30 cellular contexts compared by ENCODE assay signal in genomic region chr12:37720846-37721245, GRCh38.
"Had no signal": no experiment of that assay in that cellular context is flagged by ENCODE, and none has a peak within 500 bp of the region (broad histone marks: within the 10 kb centered on the region; RNA-seq: fewer than 3 reads in every experiment).

No MANE protein-coding gene starts in this region.

- H3K4me3 Mint-ChIP-seq: naive thymus-derived CD8-positive, alpha-beta T cell; natural killer cell treated with Interleukin-12 subunit alpha and Interleukin-12 subunit beta and Interleukin-15 and Interleukin-18, amount 100 ng/mL, for 72 hours; nephron progenitor cell; neural crest cell; stimulated activated effector memory CD8-positive, alpha-beta T cell treated with anti-CD3 and anti-CD28 coated beads, Interleukin-12 subunit alpha, Interleukin-12 subunit beta, amount 100 ng/mL, for 72 hours; stimulated activated naive B cell treated with anti-CD40 and anti-IgM and Interleukin-4, amounts not matched to agents 10 μg/mL and 1 μg/mL and 100 μg/mL, for 72 hours; stimulated activated naive CD8-positive, alpha-beta T cell treated with anti-CD3 and anti-CD28 coated beads, Interleukin-15, Interleukin-2, amounts not matched to agents 100 ng/mL and 50 ng/mL, for 24 hours had no signal

- H3K36me3 Mint-ChIP-seq: naive thymus-derived CD8-positive, alpha-beta T cell; stimulated activated effector memory CD8-positive, alpha-beta T cell treated with anti-CD3 and anti-CD28 coated beads, Interleukin-12 subunit alpha, Interleukin-12 subunit beta, amount 100 ng/mL, for 72 hours; stimulated activated naive B cell treated with anti-CD40 and anti-IgM and Interleukin-4, amounts not matched to agents 10 μg/mL and 1 μg/mL and 100 μg/mL, for 72 hours had no signal

- H3K27me3 ChIP-seq: neutrophil, ovary, right lobe of liver, sigmoid colon, stomach, thyroid gland, tibial nerve, upper lobe of left lung, vagina had no signal

- H3K79me2 ChIP-seq: parathyroid adenoma had no signal

- H2AFZ ChIP-seq: parathyroid adenoma had no signal

- H3K9ac ChIP-seq: parathyroid adenoma had no signal

- H3K9me3 ChIP-seq: neutrophil, ovary, psoas muscle, right lobe of liver, thoracic aorta, thyroid gland, tibial nerve, vagina had no signal

- H3K4me1 ChIP-seq: parathyroid adenoma, psoas muscle, right lobe of liver, sigmoid colon, stomach, thyroid gland, tibial nerve, upper lobe of left lung, vagina had no signal

- ATAC-seq: naive thymus-derived CD8-positive, alpha-beta T cell; natural killer cell treated with Interleukin-12 subunit alpha and Interleukin-12 subunit beta and Interleukin-15 and Interleukin-18, amount 100 ng/mL, for 72 hours; psoas muscle; right cardiac atrium; right lobe of liver; stimulated activated effector memory CD8-positive, alpha-beta T cell treated with anti-CD3 and anti-CD28 coated beads, Interleukin-12 subunit alpha, Interleukin-12 subunit beta, amount 100 ng/mL, for 72 hours; stimulated activated naive B cell treated with anti-CD40 and anti-IgM and Interleukin-4, amounts not matched to agents 10 μg/mL and 1 μg/mL and 100 μg/mL, for 72 hours had no signal

- H3K27ac ChIP-seq: neutrophil, ovary, parathyroid adenoma, psoas muscle, right lobe of liver, sigmoid colon, stomach, thoracic aorta, thyroid gland, tibial nerve, upper lobe of left lung, vagina had no signal

- H3K4me1 Mint-ChIP-seq: naive thymus-derived CD8-positive, alpha-beta T cell; nephron progenitor cell; neural crest cell; stimulated activated effector memory CD8-positive, alpha-beta T cell treated with anti-CD3 and anti-CD28 coated beads, Interleukin-12 subunit alpha, Interleukin-12 subunit beta, amount 100 ng/mL, for 72 hours; stimulated activated naive B cell treated with anti-CD40 and anti-IgM and Interleukin-4, amounts not matched to agents 10 μg/mL and 1 μg/mL and 100 μg/mL, for 72 hours had no signal

- H3K27ac Mint-ChIP-seq: naive thymus-derived CD8-positive, alpha-beta T cell; natural killer cell treated with Interleukin-12 subunit alpha and Interleukin-12 subunit beta and Interleukin-15 and Interleukin-18, amount 100 ng/mL, for 72 hours; nephron progenitor cell; progenitor cell of endocrine pancreas; stimulated activated effector memory CD8-positive, alpha-beta T cell treated with anti-CD3 and anti-CD28 coated beads, Interleukin-12 subunit alpha, Interleukin-12 subunit beta, amount 100 ng/mL, for 72 hours; stimulated activated naive B cell treated with anti-CD40 and anti-IgM and Interleukin-4, amounts not matched to agents 10 μg/mL and 1 μg/mL and 100 μg/mL, for 72 hours; stimulated activated naive CD8-positive, alpha-beta T cell treated with anti-CD3 and anti-CD28 coated beads, Interleukin-15, Interleukin-2, amounts not matched to agents 100 ng/mL and 50 ng/mL, for 24 hours had no signal

- H3K36me3 ChIP-seq: neutrophil, ovary, right lobe of liver, sigmoid colon, stomach, thoracic aorta, thyroid gland, tibial nerve, upper lobe of left lung, vagina had no signal

- H3K4me3 ChIP-seq: ovary, psoas muscle, right lobe of liver, sigmoid colon, stomach, thoracic aorta, thyroid gland, tibial nerve, upper lobe of left lung, vagina had no signal

- H3K27me3 Mint-ChIP-seq: naive thymus-derived CD8-positive, alpha-beta T cell; natural killer cell treated with Interleukin-12 subunit alpha and Interleukin-12 subunit beta and Interleukin-15 and Interleukin-18, amount 100 ng/mL, for 72 hours; progenitor cell of endocrine pancreas; stimulated activated naive B cell treated with anti-CD40 and anti-IgM and Interleukin-4, amounts not matched to agents 10 μg/mL and 1 μg/mL and 100 μg/mL, for 72 hours; stimulated activated naive CD8-positive, alpha-beta T cell treated with anti-CD3 and anti-CD28 coated beads, Interleukin-15, Interleukin-2, amounts not matched to agents 100 ng/mL and 50 ng/mL, for 24 hours had no signal

- DNase-seq: naive thymus-derived CD8-positive, alpha-beta T cell; nephron progenitor cell; nucleus accumbens; ovary; posterior cingulate gyrus; psoas muscle; right cardiac atrium; right lobe of liver; sigmoid colon; small intestine; stimulated activated CD4-positive, alpha-beta T cell treated with anti-CD3 and anti-CD28 coated beads, Interleukin-15, amount 100 ng/mL, for 24 hours; stimulated activated CD4-positive, alpha-beta T cell treated with anti-CD3 and anti-CD28 coated beads, Interleukin-2, amount 100 ng/mL, for 24 hours; stimulated activated CD4-positive, alpha-beta T cell treated with anti-CD3 and anti-CD28 coated beads, Interleukin-2, amount 100 ng/mL, for 48 hours; stimulated activated CD4-positive, alpha-beta T cell treated with anti-CD3 and anti-CD28 coated beads, Interleukin-4, amount 100 ng/mL, for 24 hours; stimulated activated naive B cell treated with anti-CD40 and anti-IgM and Interleukin-4, amounts not matched to agents 10 μg/mL and 1 μg/mL and 100 μg/mL, for 72 hours; stimulated activated naive CD4-positive, alpha-beta T cell treated with Interleukin-2 at 50 U/mL for 16 hours; stomach; thyroid gland; trophoblast cell; upper lobe of left lung had no signal
